ENCODE assay signal across 27 cellular contexts in the genomic region with DNA sequence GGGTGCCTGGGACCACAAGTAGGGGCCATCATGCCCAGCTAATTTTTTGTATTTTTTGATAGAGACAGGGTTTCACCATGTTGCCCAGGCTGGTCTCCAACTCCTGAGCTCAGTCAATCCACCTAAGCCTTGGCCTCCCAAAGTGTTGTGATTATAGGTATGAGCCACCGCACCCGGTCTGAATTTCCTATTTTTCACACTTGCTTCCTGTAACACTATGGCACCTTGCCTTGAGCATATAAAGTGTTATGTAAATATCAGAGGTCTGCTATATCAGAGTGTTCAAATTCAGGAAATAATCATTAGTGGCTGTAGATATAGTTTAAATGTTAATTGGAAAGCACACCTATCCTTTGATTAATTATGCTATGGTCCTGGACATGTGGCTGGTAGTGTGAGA.
"Had no signal": no experiment of that assay in that cellular context is flagged by ENCODE, and none has a peak within 500 bp of the region (broad histone marks: within the 10 kb centered on the region; RNA-seq: fewer than 3 reads in every experiment).

No MANE protein-coding gene starts in this region.

- H3K36me3 ChIP-seq: neutrophil, ovary, right lobe of liver, sigmoid colon, stomach, thoracic aorta, thyroid gland, tibial nerve, upper lobe of left lung, vagina had no signal

- H3K4me3 ChIP-seq: ovary, psoas muscle, right lobe of liver, sigmoid colon, stomach, thoracic aorta, thyroid gland, tibial nerve, upper lobe of left lung, vagina had no signal

- FAIRE-seq: small intestine, urothelium cell line had no signal

- ATAC-seq: natural killer cell treated with Interleukin-12 subunit alpha and Interleukin-12 subunit beta and Interleukin-15 and Interleukin-18, amount 100 ng/mL, for 72 hours; psoas muscle; right cardiac atrium; right lobe of liver; stimulated activated effector memory CD8-positive, alpha-beta T cell treated with anti-CD3 and anti-CD28 coated beads, Interleukin-12 subunit alpha, Interleukin-12 subunit beta, amount 100 ng/mL, for 72 hours; stimulated activated naive B cell treated with anti-CD40 and anti-IgM and Interleukin-4, amounts not matched to agents 10 μg/mL and 1 μg/mL and 100 μg/mL, for 72 hours had no signal

- DNase-seq: nephron progenitor cell; nucleus accumbens; ovary; posterior cingulate gyrus; psoas muscle; right cardiac atrium; right lobe of liver; sigmoid colon; small intestine; stimulated activated CD4-positive, alpha-beta T cell treated with anti-CD3 and anti-CD28 coated beads, Interleukin-15, amount 100 ng/mL, for 24 hours; stimulated activated CD4-positive, alpha-beta T cell treated with anti-CD3 and anti-CD28 coated beads, Interleukin-2, amount 100 ng/mL, for 24 hours; stimulated activated CD4-positive, alpha-beta T cell treated with anti-CD3 and anti-CD28 coated beads, Interleukin-2, amount 100 ng/mL, for 48 hours; stimulated activated CD4-positive, alpha-beta T cell treated with anti-CD3 and anti-CD28 coated beads, Interleukin-4, amount 100 ng/mL, for 24 hours; stimulated activated naive B cell treated with anti-CD40 and anti-IgM and Interleukin-4, amounts not matched to agents 10 μg/mL and 1 μg/mL and 100 μg/mL, for 72 hours; stimulated activated naive CD4-positive, alpha-beta T cell treated with Interleukin-2 at 50 U/mL for 16 hours; stomach; thyroid gland; trophoblast cell; upper lobe of left lung had no signal

- H3K9me3 ChIP-seq: neutrophil, ovary, psoas muscle, right lobe of liver, sigmoid colon, stomach, thoracic aorta, thyroid gland, tibial nerve, upper lobe of left lung, vagina had no signal

- H3K27ac ChIP-seq: neutrophil, ovary, parathyroid adenoma, psoas muscle, right lobe of liver, sigmoid colon, thoracic aorta, thyroid gland, tibial nerve, upper lobe of left lung, vagina had no signal

- H3K27me3 ChIP-seq: ovary, right lobe of liver, thyroid gland, vagina had no signal

- H3K9ac ChIP-seq: parathyroid adenoma had no signal

- H3K4me1 ChIP-seq: parathyroid adenoma, psoas muscle, right lobe of liver, sigmoid colon, upper lobe of left lung, vagina had no signal
